In the genomic region with DNA sequence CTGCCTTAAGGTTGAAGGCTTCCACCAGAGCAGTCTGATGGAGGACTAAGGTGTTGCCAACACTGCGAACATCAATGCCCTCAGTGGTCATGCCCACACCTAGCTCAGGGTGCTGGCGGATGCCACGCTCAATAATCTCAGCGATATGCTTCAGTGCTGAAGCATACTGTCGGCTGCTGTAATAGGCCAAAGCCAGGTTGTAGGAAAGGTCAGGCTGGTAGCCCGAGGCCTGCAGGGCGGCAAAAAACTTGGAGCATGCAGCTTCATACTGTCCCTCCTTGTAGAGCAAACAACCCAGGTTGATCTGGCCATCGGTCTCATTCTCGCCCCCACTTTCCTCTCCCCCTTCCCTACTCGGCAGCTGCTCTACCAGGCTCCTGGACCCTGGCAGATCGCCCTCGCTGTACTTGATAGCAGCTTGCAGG, we compare ENCODE assay signal across 8 cellular contexts.
A peak's percentile ranks its signal among the peaks of the same experiment; 100 is the strongest.
DNase-seq lines count a peak whose midpoint lies in the region; ATAC-seq and TF ChIP-seq lines count a peak whose summit lies in the region.

No MANE protein-coding gene starts in this region.

- no peaks in the 10 kb centered on the region for H3K9me3 Mint-ChIP-seq in stimulated activated naive CD8-positive, alpha-beta T cell treated with anti-CD3 and anti-CD28 coated beads, Interleukin-15, Interleukin-2, amounts not matched to agents 100 ng/mL and 50 ng/mL, for 24 hours
- H3K9me3 Mint-ChIP-seq in activated CD4-positive, alpha-beta memory T cell treated with anti-CD3 and anti-CD28 coated beads for 36 hours: no peaks in the 10 kb centered on the region
- peaks cover 4% of the 10 kb centered on the region for H3K9me3 Mint-ChIP-seq in progenitor cell of endocrine pancreas (ENCODE audit: low read depth)

- POLR2A ChIA-PET in activated CD4-positive, alpha-beta memory T cell treated with anti-CD3 and anti-CD28 coated beads for 36 hours (lab: Charles Lee): interaction anchor here (0.8 kb wide), 2 partner anchors 10 to 160 kb away, joined by 4 to 5 read pairs; no protein-coding TSS in a partner anchor

- CTCF ChIA-PET in activated CD4-positive, alpha-beta memory T cell treated with anti-CD3 and anti-CD28 coated beads for 36 hours (lab: Charles Lee): interaction anchor here (1.1 to 1.5 kb wide), 2 partner anchors 14 to 53 kb away, joined by 3 to 4 read pairs; no protein-coding TSS in a partner anchor

- H3K27ac Mint-ChIP-seq in stimulated activated naive CD8-positive, alpha-beta T cell treated with anti-CD3 and anti-CD28 coated beads, Interleukin-15, Interleukin-2, amounts not matched to agents 100 ng/mL and 50 ng/mL, for 24 hours: peak overlapping the region; percentile 99
- peak overlapping the region; percentile 100 for H3K27ac Mint-ChIP-seq in activated CD4-positive, alpha-beta memory T cell treated with anti-CD3 and anti-CD28 coated beads for 36 hours
- H3K27ac Mint-ChIP-seq in progenitor cell of endocrine pancreas: peak overlapping the region; percentile 99

- intact Hi-C loops in activated CD4-positive, alpha-beta memory T cell treated with anti-CD3 and anti-CD28 coated beads for 36 hours (cut with micrococcal nuclease): loop anchor here (2.0 to 10.0 kb wide), 4 partner anchors 159 to 970 kb away; a partner anchor contains a TSS
- intact Hi-C loops in Right ventricle myocardium superior (cut with DNase I): no loop called here

- H3K36me3 Mint-ChIP-seq in stimulated activated naive CD8-positive, alpha-beta T cell treated with anti-CD3 and anti-CD28 coated beads, Interleukin-15, Interleukin-2, amounts not matched to agents 100 ng/mL and 50 ng/mL, for 24 hours (ENCODE audit: low read depth): no peaks in the 10 kb centered on the region
- peaks cover 4% of the 10 kb centered on the region for H3K36me3 Mint-ChIP-seq in activated CD4-positive, alpha-beta memory T cell treated with anti-CD3 and anti-CD28 coated beads for 36 hours
- peaks cover 5% of the 10 kb centered on the region for H3K36me3 Mint-ChIP-seq in progenitor cell of endocrine pancreas (ENCODE audit: insufficient read depth)

- peaks cover 18% of the 10 kb centered on the region for H3K4me1 Mint-ChIP-seq in stimulated activated naive CD8-positive, alpha-beta T cell treated with anti-CD3 and anti-CD28 coated beads, Interleukin-15, Interleukin-2, amounts not matched to agents 100 ng/mL and 50 ng/mL, for 24 hours (ENCODE audit: low read depth)
- peaks cover 11% of the 10 kb centered on the region for H3K4me1 Mint-ChIP-seq in activated CD4-positive, alpha-beta memory T cell treated with anti-CD3 and anti-CD28 coated beads for 36 hours (ENCODE audit: low read depth)
- H3K4me1 Mint-ChIP-seq in progenitor cell of endocrine pancreas (ENCODE audit: low read depth): peaks cover 13% of the 10 kb centered on the region

- TF ChIP-seq CTCF in progenitor cell of endocrine pancreas (IDR thresholded peaks at IDR 0.05; ENCODE audit: unreplicated experiment): no peak

- H3K27me3 Mint-ChIP-seq in stimulated activated naive CD8-positive, alpha-beta T cell treated with anti-CD3 and anti-CD28 coated beads, Interleukin-15, Interleukin-2, amounts not matched to agents 100 ng/mL and 50 ng/mL, for 24 hours: no peaks in the 10 kb centered on the region
- no peaks in the 10 kb centered on the region for H3K27me3 Mint-ChIP-seq in activated CD4-positive, alpha-beta memory T cell treated with anti-CD3 and anti-CD28 coated beads for 36 hours
- H3K27me3 Mint-ChIP-seq in progenitor cell of endocrine pancreas: no peaks in the 10 kb centered on the region

- peak overlapping the region; percentile 97 for H3K4me3 Mint-ChIP-seq in stimulated activated naive CD8-positive, alpha-beta T cell treated with anti-CD3 and anti-CD28 coated beads, Interleukin-15, Interleukin-2, amounts not matched to agents 100 ng/mL and 50 ng/mL, for 24 hours
- peak overlapping the region; percentile 97 for H3K4me3 Mint-ChIP-seq in activated CD4-positive, alpha-beta memory T cell treated with anti-CD3 and anti-CD28 coated beads for 36 hours
- H3K4me3 Mint-ChIP-seq in progenitor cell of endocrine pancreas (ENCODE audit: low read depth): peak overlapping the region; percentile 94

- no peak for DNase-seq in stimulated activated naive CD8-positive, alpha-beta T cell treated with anti-CD3 and anti-CD28 coated beads, Interleukin-15, Interleukin-2, amounts not matched to agents 100 U/mL and 50 U/mL, for 24 hours
- DNase-seq in activated CD4-positive, alpha-beta memory T cell treated with anti-CD3 and anti-CD28 coated beads for 36 hours: no peak
- peak; percentile 71 for DNase-seq in Right ventricle myocardium superior
- DNase-seq in progenitor cell of endocrine pancreas (ENCODE audit: low spot score, unreplicated experiment): no peak
- no peak for DNase-seq in NCI-H187 (lab: John Stamatoyannopoulos, UW)
- no peak for DNase-seq in OCI-M1 (lab: John Stamatoyannopoulos, UW)

- ATAC-seq in stimulated activated naive CD8-positive, alpha-beta T cell treated with anti-CD3 and anti-CD28 coated beads, Interleukin-15, Interleukin-2, amounts not matched to agents 100 U/mL and 50 U/mL, for 24 hours: no peak
- ATAC-seq in Right ventricle myocardium superior (ENCODE audit: poor library complexity): no peak
- ATAC-seq in GM18498 (IDR thresholded peaks at IDR 0.05; ENCODE audit: unreplicated experiment): no peak
